Comparison of ENCODE assay signal across 8 cellular contexts in the genomic region with DNA sequence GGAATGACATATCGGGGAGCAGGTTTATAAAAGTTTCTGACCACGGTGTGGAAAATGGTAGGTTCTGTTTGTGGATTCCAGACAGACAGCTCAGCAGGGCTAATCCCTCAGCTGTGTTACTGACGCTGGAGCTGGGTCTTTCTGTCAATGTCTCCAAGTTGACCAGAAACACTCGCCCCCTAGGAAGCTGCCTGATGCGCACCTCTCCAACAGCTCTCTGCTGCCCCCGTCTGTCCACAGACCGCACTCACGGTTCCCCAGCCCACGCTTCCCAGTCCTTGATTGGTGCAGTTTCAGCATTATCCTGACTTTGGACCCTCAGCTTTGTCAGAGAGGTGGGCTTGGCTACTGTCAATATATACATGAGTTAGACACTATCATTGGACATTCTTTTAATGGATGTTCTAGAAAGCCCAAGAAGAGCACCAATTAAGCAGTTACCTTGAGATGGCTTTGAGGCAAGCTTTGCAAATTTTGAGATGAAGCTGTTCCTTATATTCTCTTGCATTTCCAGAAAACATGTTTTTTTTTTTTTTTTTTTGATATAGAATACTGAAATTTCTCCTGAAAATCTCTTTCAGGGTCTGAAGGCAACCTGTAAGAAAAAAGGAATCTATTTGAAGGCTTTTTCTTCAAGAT.
A peak's percentile ranks its signal among the peaks of the same experiment; 100 is the strongest.
DNase-seq lines count a peak whose midpoint lies in the region; ATAC-seq lines count a peak whose summit lies in the region.

No MANE protein-coding gene starts in this region.

- peak; percentile 65 for DNase-seq in G401 (ENCODE audit: low spot score)
- peak; percentile 84 for DNase-seq in KBM-7
- peak; percentile 40 for DNase-seq in SKM-1 treated with dmso at 0.1 percent for 144 hours (lab: John Stamatoyannopoulos, UW; ENCODE audit: unreplicated experiment)
- DNase-seq in activated naive CD4-positive, alpha-beta T cell treated with anti-CD3 and anti-CD28 coated beads, Interleukin-2, amount 50 U/mL, for 16 hours: peak; percentile 75
- peak; percentile 88 for DNase-seq in cardiac septum (ENCODE audit: low spot score)
- DNase-seq in renal cortical epithelial cell (ENCODE audit: low read depth): peak; percentile 24
- DNase-seq in GOT3 (lab: John Stamatoyannopoulos, UW): no peak

- in situ Hi-C loops in G401 (cut with HindIII; ENCODE audit: low sequenced_read_pairs): no loop called here
- in situ Hi-C loops in KBM-7 (cut with MboI; ENCODE audit: low pct_unique_long_range_greater_than_20kb, low sequenced_read_pairs): no loop called here

- intact Hi-C loops in cardiac septum (cut with DNase I): loop anchor here (2.0 to 10.0 kb wide), 3 partner anchors 197 to 587 kb away; no protein-coding TSS in a partner anchor

- ATAC-seq in GM21723 (IDR thresholded peaks at IDR 0.05; ENCODE audit: unreplicated experiment): peak; percentile 95
